Comparison of ENCODE assay signal across 12 cellular contexts in genomic region chr3:44966795-44967278, GRCh38. TPM values are rescaled to one million over a fixed set of nuclear protein-coding genes. Genes with fewer than 3 reads are reported as not detected.
DNase-seq lines count a peak whose midpoint lies in the region; FAIRE-seq and TF ChIP-seq lines count a peak whose summit lies in the region.
"Had no signal": no experiment of that assay in that cellular context is flagged by ENCODE, and none has a peak within 500 bp of the region (broad histone marks: within the 10 kb centered on the region; RNA-seq: fewer than 3 reads in every experiment).

No MANE protein-coding gene starts in this region.

- peak; percentile 94 for FAIRE-seq in keratinocyte (lab: Jason Lieb, UNC)

- in situ Hi-C loops in HAP-1 (cut with MboI; ENCODE audit: low sequenced_read_pairs) = no loop called here

- H3K4me3 ChIP-seq in AG10803 (ENCODE audit: low read length) (no peak overlapping the region), keratinocyte (ENCODE audit: control insufficient read depth in 2 of 3, extremely low read depth in 1 of 3, insufficient read depth in 2 of 3, low read depth in 1 of 3, low read length in 3 of 3) (peak overlapping the region in 2 of 3 experiments; percentile 31 to 41), HAP-1 (no peak overlapping the region)
- H3K4me3 ChIP-seq: heart left ventricle had no signal

- H3K79me2 ChIP-seq in keratinocyte (ENCODE audit: control insufficient read depth, insufficient read depth, low read length) = peaks cover 70% of the 10 kb centered on the region

- peaks cover 0 to 5% of the 10 kb centered on the region in 2 experiments for H3K36me3 ChIP-seq in keratinocyte (ENCODE audit: control insufficient read depth in 2 of 2, extremely low read depth in 1 of 2, insufficient read depth in 2 of 2, low read length in 2 of 2)
- no peaks in the 10 kb centered on the region for H3K36me3 ChIP-seq in HAP-1 (replicated peaks)

- dilution Hi-C loops in keratinocyte (cut with MboI; ENCODE audit: extremely low pct_ligation_motif_present, low sequenced_read_pairs) = no loop called here

- peak overlapping the region; percentile 77 for H3K4me2 ChIP-seq in keratinocyte (ENCODE audit: control insufficient read depth, extremely low read depth, insufficient read depth, low read depth, low read length)

- no peak overlapping the region for H2AFZ ChIP-seq in keratinocyte (ENCODE audit: control insufficient read depth, low read length)

- H3K9me1 ChIP-seq in keratinocyte (ENCODE audit: control insufficient read depth, extremely low read depth, insufficient read depth, low read length) = peaks cover 2% of the 10 kb centered on the region

- peak overlapping the region; percentile 91 for H3K27ac ChIP-seq in keratinocyte (ENCODE audit: control insufficient read depth, insufficient read depth, low read length)
- H3K27ac ChIP-seq: heart left ventricle had no signal

- no peaks in the 10 kb centered on the region for H3K27me3 ChIP-seq in keratinocyte (ENCODE audit: control insufficient read depth, extremely low read depth, insufficient read depth, low read length)
- H3K27me3 ChIP-seq in HAP-1 (ENCODE audit: low read depth) = no peaks in the 10 kb centered on the region
- H3K27me3 ChIP-seq: heart left ventricle had no signal

- peak overlapping the region; percentile 58 for H3K9ac ChIP-seq in keratinocyte (ENCODE audit: control insufficient read depth, extremely low read depth, insufficient read depth, low read length)

- peak; percentile 6 for DNase-seq in AG10803 (ENCODE audit: low read depth)
- peak; percentile 44 for DNase-seq in HT-29 (ENCODE audit: low spot score)
- DNase-seq in SW480 (ENCODE audit: low spot score) = peak; percentile 50
- peak; percentile 71 for DNase-seq in keratinocyte (ENCODE audit: low read depth, low spot score)
- no peak for DNase-seq in activated CD8-positive, alpha-beta memory T cell treated with anti-CD3 and anti-CD28 coated beads, Interleukin-2, amount 50 U/mL, for 4 hours
- no peak for DNase-seq in stimulated activated naive CD4-positive, alpha-beta T cell (lab: John Stamatoyannopoulos, UW)
- DNase-seq in ecto neural progenitor cell (ENCODE audit: low spot score) = no peak
- DNase-seq in HAP-1 (ENCODE audit: low spot score in 2 of 2) = no peak
- DNase-seq: C1 segment of cervical spinal cord, caudate nucleus, heart left ventricle, NCI-H1105 had no signal

- H3K9me3 ChIP-seq in keratinocyte (ENCODE audit: control insufficient read depth, low read depth, low read length) (no peaks in the 10 kb centered on the region), HAP-1 (no peaks in the 10 kb centered on the region)
- H3K9me3 ChIP-seq: heart left ventricle had no signal

- H4K20me1 ChIP-seq in keratinocyte (ENCODE audit: control insufficient read depth, extremely low read depth, insufficient read depth, low read length) = no peaks in the 10 kb centered on the region

- peaks cover 91% of the 10 kb centered on the region for H3K4me1 ChIP-seq in keratinocyte (ENCODE audit: control insufficient read depth, extremely low read depth, insufficient read depth, low read length)
- H3K4me1 ChIP-seq in HAP-1 = peaks cover 9% of the 10 kb centered on the region

- TF ChIP-seq CTCF in AG10803 (conservative IDR thresholded peaks at IDR 0.05; ENCODE audit: low read length) (no peak), keratinocyte (optimal IDR thresholded peaks at IDR 0.05 in 1 of 3, IDR thresholded peaks at IDR 0.05 in 1 of 3, conservative IDR thresholded peaks at IDR 0.05 in 1 of 3; ENCODE audit: extremely low read depth in 1 of 3, insufficient read depth in 2 of 3, low read length in 3 of 3) (no peak)

RNA-seq across cellular contexts. Expression of gene ZDHHC3, which starts 9.1 kb away (rescaled TPM):
- total RNA-seq in HT-29 (2014; rRNA removed; shearing (Covaris generic)) = 136 and 145 TPM in 2 replicates
- polyA plus RNA-seq in keratinocyte = 151 to 203 TPM (median 162 TPM) in 3 replicates
- polyA plus RNA-seq in keratinocyte (2011; ENCODE audit: low read depth) = 50.8 TPM
- 193 and 216 TPM in 2 replicates for polyA plus RNA-seq in keratinocyte (2011; cell fraction: cytosol; rRNA removed)
- polyA plus RNA-seq in keratinocyte (2011; cell fraction: nucleus; rRNA removed) = 123 and 154 TPM in 2 replicates
- 68.9 and 89.7 TPM in 2 replicates for polyA plus RNA-seq in keratinocyte (2012; ENCODE audit: low replicate concordance)
- 381 to 451 TPM (median 383 TPM) in 3 replicates for polyA minus RNA-seq in keratinocyte
- 123 TPM for polyA minus RNA-seq in keratinocyte (2011; cell fraction: cytosol; rRNA and poly(A)+ RNA removed)
- polyA minus RNA-seq in keratinocyte (2011; cell fraction: nucleus; rRNA and poly(A)+ RNA removed) = 61.2 and 113 TPM in 2 replicates

RNA-seq across cellular contexts. Expression of gene EXOSC7, which starts 9.2 kb away (rescaled TPM):
- total RNA-seq in HT-29 (2014; rRNA removed; shearing (Covaris generic)) = 35.2 and 45.8 TPM in 2 replicates
- 75.9 to 94.4 TPM (median 89.3 TPM) in 3 replicates for polyA plus RNA-seq in keratinocyte
- 52.6 TPM for polyA plus RNA-seq in keratinocyte (2011; ENCODE audit: low read depth)
- 58.5 and 64.7 TPM in 2 replicates for polyA plus RNA-seq in keratinocyte (2011; cell fraction: cytosol; rRNA removed)
- 63.5 and 83.2 TPM in 2 replicates for polyA plus RNA-seq in keratinocyte (2011; cell fraction: nucleus; rRNA removed)
- polyA plus RNA-seq in keratinocyte (2012; ENCODE audit: low replicate concordance) = 77.0 and 80.2 TPM in 2 replicates
- polyA minus RNA-seq in keratinocyte = 17.1 to 49.2 TPM (median 30.2 TPM) in 3 replicates
- 21.9 TPM for polyA minus RNA-seq in keratinocyte (2011; cell fraction: cytosol; rRNA and poly(A)+ RNA removed)
- polyA minus RNA-seq in keratinocyte (2011; cell fraction: nucleus; rRNA and poly(A)+ RNA removed) = 19.9 and 28.8 TPM in 2 replicates

RNA-seq across cellular contexts. Expression of gene CLEC3B, which starts 59.3 kb away (rescaled TPM):
- not detected in 2 replicates for total RNA-seq in HT-29 (2014; rRNA removed; shearing (Covaris generic))
- 0.08 TPM in 1 of 3 replicates, not detected in the others for polyA plus RNA-seq in keratinocyte
- polyA plus RNA-seq in keratinocyte (2011; ENCODE audit: low read depth) = not detected
- polyA plus RNA-seq in keratinocyte (2011; cell fraction: cytosol; rRNA removed) = not detected in 2 replicates
- 0.16 TPM in 1 of 2 replicates, not detected in the other for polyA plus RNA-seq in keratinocyte (2011; cell fraction: nucleus; rRNA removed)
- not detected in 2 replicates for polyA plus RNA-seq in keratinocyte (2012; ENCODE audit: low replicate concordance)
- 0.20 TPM in 1 of 3 replicates, not detected in the others for polyA minus RNA-seq in keratinocyte
- polyA minus RNA-seq in keratinocyte (2011; cell fraction: cytosol; rRNA and poly(A)+ RNA removed) = not detected
- 0.63 TPM in 1 of 2 replicates, not detected in the other for polyA minus RNA-seq in keratinocyte (2011; cell fraction: nucleus; rRNA and poly(A)+ RNA removed)

Comparison
In these comparisons a context has a peak if more than half of its experiments do, and no peak if none do; other contexts are left out.
1. DNase-seq: peak in AG10803 (single experiment), HT-29 (single experiment), SW480 (single experiment) and keratinocyte (single experiment); none in activated CD8-positive, alpha-beta memory T cell treated with anti-CD3 and anti-CD28 coated beads, Interleukin-2, amount 50 U/mL, for 4 hours (single experiment), stimulated activated naive CD4-positive, alpha-beta T cell (0 of 6), ecto neural progenitor cell (single experiment) and HAP-1 (0 of 2).
2. H3K4me3 ChIP-seq: peak in keratinocyte (2 of 3); none in AG10803 (single experiment) and HAP-1 (single experiment).